ENCODE assay signal across 9 cellular contexts in the genomic region with DNA sequence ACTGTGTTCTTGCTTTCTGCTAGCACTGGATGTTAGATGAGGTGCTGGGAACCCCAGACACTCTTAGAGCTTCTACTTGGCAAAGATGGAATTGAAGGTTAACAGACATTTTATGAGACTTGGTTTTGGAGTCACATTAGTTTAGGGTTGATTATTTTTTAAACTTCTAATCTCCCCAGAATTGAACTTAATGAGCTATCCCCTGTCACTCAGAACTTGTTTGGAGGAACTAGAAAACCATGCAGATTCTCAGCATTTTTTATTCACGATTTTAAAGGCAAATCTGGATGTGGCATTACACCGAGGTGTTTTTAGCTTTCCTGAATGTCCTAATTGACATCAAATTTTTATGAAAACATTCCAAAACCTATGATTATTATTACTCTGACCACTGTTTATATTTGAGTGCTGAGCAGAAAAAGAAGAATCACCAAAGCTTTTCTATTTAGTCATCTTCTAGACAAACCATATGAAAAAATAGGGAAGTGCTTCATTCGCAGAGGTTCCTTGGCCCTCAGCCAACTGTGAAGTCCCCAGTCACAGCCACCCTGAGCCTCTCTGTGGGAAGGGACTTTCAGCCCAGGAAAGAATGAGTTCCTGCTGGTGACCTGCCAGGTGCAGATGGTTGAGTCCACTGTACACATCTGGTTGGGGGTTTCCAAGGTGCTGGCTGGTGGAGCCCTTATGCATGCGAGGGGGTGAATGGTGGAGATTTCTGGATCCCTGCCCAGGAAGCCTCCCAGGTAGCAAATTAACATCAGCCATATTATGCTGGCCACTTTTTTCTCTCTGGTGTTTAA.
DNase-seq lines count a peak whose midpoint lies in the region; ATAC-seq, FAIRE-seq and TF ChIP-seq lines count a peak whose summit lies in the region.
"Had no signal": no experiment of that assay in that cellular context is flagged by ENCODE, and none has a peak within 500 bp of the region (broad histone marks: within the 10 kb centered on the region; RNA-seq: fewer than 3 reads in every experiment).

No MANE protein-coding gene starts in this region.

- no peak overlapping the region for H3K4me3 ChIP-seq in H7 (ENCODE audit: insufficient read depth, low read depth, low read length)

- ATAC-seq in HG03095 (IDR thresholded peaks at IDR 0.05; ENCODE audit: unreplicated experiment): peak; percentile 83

- peak; percentile 93 for FAIRE-seq in GM19239 (lab: Jason Lieb, UNC)

- H3K36me3 ChIP-seq in H7 (replicated peaks; ENCODE audit: control insufficient read depth, insufficient read depth, low read length): no peaks in the 10 kb centered on the region
- H3K36me3 ChIP-seq: neutrophil had no signal

- no peaks in the 10 kb centered on the region for H3K27me3 ChIP-seq in H7 (ENCODE audit: control insufficient read depth, insufficient read depth, low read length)

- TF ChIP-seq POLR2A in erythroblast (IDR thresholded peaks at IDR 0.05; ENCODE audit: low read length): no peak

- DNase-seq in DMS79 (lab: John Stamatoyannopoulos, UW): peak; percentile 76
- DNase-seq in GM19239 (ENCODE audit: insufficient read length, low spot score): peak; percentile 46
- peak; percentile 81 for DNase-seq in NCI-H510A treated with DMSO at 0.1 percent for 48 hours (lab: John Stamatoyannopoulos, UW)
- peak; percentile 58 for DNase-seq in kidney glomerular epithelial cell (lab: John Stamatoyannopoulos, UW)
- DNase-seq in H7: no peak
- DNase-seq in activated naive CD4-positive, alpha-beta T cell treated with Interleukin-2 at 50 U/mL for 16 hours: no peak
- DNase-seq in erythroblast (lab: John Stamatoyannopoulos, UW): no peak

Comparison
In these comparisons a context has a peak if more than half of its experiments do, and no peak if none do; other contexts are left out.
1. DNase-seq: peak in DMS79 (single experiment), GM19239 (single experiment), NCI-H510A treated with DMSO at 0.1 percent for 48 hours (single experiment) and kidney glomerular epithelial cell (single experiment); none in H7 (single experiment), activated naive CD4-positive, alpha-beta T cell treated with Interleukin-2 at 50 U/mL for 16 hours (single experiment) and erythroblast (0 of 2).